ENCODE assay signal across 11 cellular contexts in the genomic region with DNA sequence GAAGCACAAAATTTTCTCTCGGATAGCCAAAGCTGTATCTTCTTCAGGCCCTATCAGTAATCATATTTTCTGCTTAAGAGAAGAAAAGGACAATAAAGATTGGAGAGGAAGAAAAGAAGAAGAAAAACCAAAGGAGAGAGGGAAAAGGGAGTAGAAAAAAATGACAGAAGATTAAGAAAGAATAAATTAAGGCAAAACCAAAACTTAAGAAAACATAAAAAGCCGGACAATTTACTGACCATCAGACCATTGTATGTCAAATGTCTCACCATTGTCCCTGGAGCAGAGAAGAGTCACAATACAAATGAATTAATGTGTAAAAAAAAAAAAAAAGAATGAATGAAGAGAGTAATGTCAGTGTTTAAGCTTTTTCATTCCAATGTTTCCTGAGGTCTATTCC.
"Had no signal": no experiment of that assay in that cellular context is flagged by ENCODE, and none has a peak within 500 bp of the region (broad histone marks: within the 10 kb centered on the region; RNA-seq: fewer than 3 reads in every experiment).

No MANE protein-coding gene starts in this region.

- H3K9ac ChIP-seq: GM23248 had no signal

- H3K27ac ChIP-seq: GM23248 had no signal

- DNase-seq: GM23248, GOT3, H7, H9, HCEC 1CT, HFFc6 had no signal

- H3K4me1 ChIP-seq: HAP-1 had no signal

- ATAC-seq: GM23338, HCT116 had no signal

- H3K36me3 ChIP-seq: HAP-1 had no signal

- H3K4me3 ChIP-seq: GM23248, GM23338, HAP-1 had no signal

- H3K9me3 ChIP-seq: HAP-1 had no signal

- H3K4me2 ChIP-seq: GM23338 had no signal

- FAIRE-seq: H1, H54 had no signal

- H2AFZ ChIP-seq: GM23248, GM23338 had no signal
